Comparison of ENCODE assay signal across 8 cellular contexts in the genomic region with DNA sequence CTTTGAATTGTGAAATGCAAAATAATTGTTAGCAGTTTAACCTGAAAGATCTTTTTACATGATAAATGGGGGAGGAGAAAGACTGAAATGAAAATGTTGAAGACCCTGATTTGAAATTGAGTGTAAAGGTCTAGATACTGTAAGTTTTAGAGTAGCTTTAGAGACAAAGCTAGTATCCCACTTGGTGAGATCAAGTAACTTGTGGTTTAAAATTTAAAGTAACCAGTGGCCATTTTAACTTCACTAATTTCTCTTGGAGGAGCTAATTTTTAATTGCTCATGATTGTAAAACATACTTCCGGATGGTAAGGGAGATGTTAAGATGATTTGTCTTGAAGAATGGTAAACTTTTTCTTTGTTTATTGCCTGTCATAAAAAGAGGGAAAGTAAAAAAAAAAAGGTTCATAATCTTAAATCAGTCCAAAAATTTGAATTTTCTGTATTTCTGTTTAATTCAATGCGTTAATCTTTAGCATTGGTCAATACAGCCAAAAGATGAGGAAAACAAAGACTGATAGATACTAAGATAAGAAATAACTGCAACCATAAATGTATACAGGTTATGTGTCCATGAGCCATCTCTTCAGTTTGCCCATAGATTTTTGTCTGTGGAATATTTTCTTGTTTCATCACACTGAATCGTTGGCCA. TPM values are rescaled to one million over a fixed set of nuclear protein-coding genes. Genes with fewer than 3 reads are reported as not detected.
DNase-seq lines count a peak whose midpoint lies in the region; ATAC-seq, FAIRE-seq and TF ChIP-seq lines count a peak whose summit lies in the region.

No MANE protein-coding gene starts in this region.

- no peak overlapping the region for H2AFZ ChIP-seq in PC-3 (ENCODE audit: low read length)
- H2AFZ ChIP-seq in neuron (ENCODE audit: low read depth, low read length) = no peak overlapping the region

- TF ChIP-seq CTCF in PC-3 (conservative IDR thresholded peaks at IDR 0.05; ENCODE audit: low read depth, low read length) = no peak

- peak overlapping the region; percentile 90 for H3K4me2 ChIP-seq in PC-3 (ENCODE audit: low read length)

- peak overlapping the region; percentile 98 for H3K9ac ChIP-seq in PC-3 (ENCODE audit: low read length)

- H3K9me3 ChIP-seq in PC-3 (ENCODE audit: low read length) (no peaks in the 10 kb centered on the region), neuron (ENCODE audit: low read length) (no peaks in the 10 kb centered on the region)
- no peaks in the 10 kb centered on the region for H3K9me3 ChIP-seq in effector memory CD4-positive, alpha-beta T cell (ENCODE audit: control insufficient read depth, low read length)

- DNase-seq in GM19239 (ENCODE audit: insufficient read length, low spot score) = no peak
- peak; percentile 21 for DNase-seq in PC-3
- no peak for DNase-seq in effector memory CD4-positive, alpha-beta T cell
- no peak for DNase-seq in SKM-1 treated with dmso at 0.1 percent for 144 hours (lab: John Stamatoyannopoulos, UW; ENCODE audit: unreplicated experiment)
- no peak for DNase-seq in NCI-H345 treated with DMSO at 0.1 percent for 48 hours (lab: John Stamatoyannopoulos, UW; ENCODE audit: unreplicated experiment)

- H3K79me2 ChIP-seq in PC-3 (ENCODE audit: low read length) = peaks cover 71% of the 10 kb centered on the region

- no peaks in the 10 kb centered on the region for H3K27me3 ChIP-seq in PC-3 (ENCODE audit: low read length)
- H3K27me3 ChIP-seq in effector memory CD4-positive, alpha-beta T cell (replicated peaks; ENCODE audit: control insufficient read depth, insufficient read depth, low read length, poor library complexity, severe bottlenecking) = no peaks in the 10 kb centered on the region
- no peaks in the 10 kb centered on the region for H3K27me3 ChIP-seq in neuron (ENCODE audit: insufficient read depth, low read length)

- CTCF ChIA-PET in PC-3 (lab: Charles Lee) = interaction anchor here (0.7 kb wide), 1 partner anchor 54 kb away, joined by 5 read pairs; no protein-coding TSS in a partner anchor

- POLR2A ChIA-PET in PC-3 (lab: Charles Lee; ENCODE audit: unreplicated experiment) = interaction anchor here (0.6 kb wide), 1 partner anchor 15 kb away, joined by 3 read pairs; a partner anchor contains a TSS

- no peaks in the 10 kb centered on the region for H3F3A ChIP-seq in PC-3 (ENCODE audit: low read length, unreplicated experiment)

- H3K9me2 ChIP-seq in PC-3 (replicated peaks; ENCODE audit: low read length) = no peaks in the 10 kb centered on the region

- intact Hi-C loops in PC-3 (cut with micrococcal nuclease) = loop anchor here (2.0 to 5.0 kb wide), 2 partner anchors 16 to 53 kb away; a partner anchor contains a TSS

- BruUV-seq in PC-3 (replicated peaks; lab: Mats Ljungman, UMichigan) = no TSS peak

- H3K36me3 ChIP-seq in PC-3 (ENCODE audit: low read depth, low read length) (peaks cover 54% of the 10 kb centered on the region), neuron (ENCODE audit: insufficient read depth, low read length) (peaks cover 45% of the 10 kb centered on the region)
- H3K36me3 ChIP-seq in effector memory CD4-positive, alpha-beta T cell (ENCODE audit: control insufficient read depth, insufficient read depth, low read length) = peaks cover 29% of the 10 kb centered on the region

- peak; percentile 80 for FAIRE-seq in GM19239 (lab: Jason Lieb, UNC)

- H3K4me1 ChIP-seq in PC-3 (ENCODE audit: insufficient read depth, low read length) = peaks cover 28% of the 10 kb centered on the region
- peaks cover 43% of the 10 kb centered on the region for H3K4me1 ChIP-seq in effector memory CD4-positive, alpha-beta T cell (ENCODE audit: control insufficient read depth, insufficient read depth, low read length, poor library complexity, severe bottlenecking)
- peaks cover 49% of the 10 kb centered on the region for H3K4me1 ChIP-seq in neuron (ENCODE audit: insufficient read depth, low read length)

- H3K4me3 ChIP-seq in PC-3 (ENCODE audit: low read length) (peak overlapping the region; percentile 87), neuron (ENCODE audit: low read length) (peak overlapping the region; percentile 94)
- peak overlapping the region; percentile 98 for H3K4me3 ChIP-seq in effector memory CD4-positive, alpha-beta T cell (ENCODE audit: insufficient read depth, low read depth, low read length, poor library complexity, severe bottlenecking)

- H3K27ac ChIP-seq in PC-3 (ENCODE audit: low read length) = 0 out of 2 replicates have a peak overlapping the region, but pooled peaks have one; percentile 3
- peak overlapping the region; percentile 100 for H3K27ac ChIP-seq in effector memory CD4-positive, alpha-beta T cell (ENCODE audit: insufficient read depth, low read length, poor library complexity, severe bottlenecking)

- ATAC-seq in PC-3 (no peak), HG02938 (IDR thresholded peaks at IDR 0.05; ENCODE audit: unreplicated experiment) (no peak), GM18867 (IDR thresholded peaks at IDR 0.05; ENCODE audit: unreplicated experiment) (no peak)

- peaks cover 35% of the 10 kb centered on the region for H4K20me1 ChIP-seq in PC-3 (ENCODE audit: low read length)

RNA-seq across cellular contexts. Expression of a gene that starts 15.2 kb away (rescaled TPM):
- total RNA-seq in PC-3 (2014; rRNA removed) = 42.7 and 50.6 TPM in 2 replicates
